In the genomic region with DNA sequence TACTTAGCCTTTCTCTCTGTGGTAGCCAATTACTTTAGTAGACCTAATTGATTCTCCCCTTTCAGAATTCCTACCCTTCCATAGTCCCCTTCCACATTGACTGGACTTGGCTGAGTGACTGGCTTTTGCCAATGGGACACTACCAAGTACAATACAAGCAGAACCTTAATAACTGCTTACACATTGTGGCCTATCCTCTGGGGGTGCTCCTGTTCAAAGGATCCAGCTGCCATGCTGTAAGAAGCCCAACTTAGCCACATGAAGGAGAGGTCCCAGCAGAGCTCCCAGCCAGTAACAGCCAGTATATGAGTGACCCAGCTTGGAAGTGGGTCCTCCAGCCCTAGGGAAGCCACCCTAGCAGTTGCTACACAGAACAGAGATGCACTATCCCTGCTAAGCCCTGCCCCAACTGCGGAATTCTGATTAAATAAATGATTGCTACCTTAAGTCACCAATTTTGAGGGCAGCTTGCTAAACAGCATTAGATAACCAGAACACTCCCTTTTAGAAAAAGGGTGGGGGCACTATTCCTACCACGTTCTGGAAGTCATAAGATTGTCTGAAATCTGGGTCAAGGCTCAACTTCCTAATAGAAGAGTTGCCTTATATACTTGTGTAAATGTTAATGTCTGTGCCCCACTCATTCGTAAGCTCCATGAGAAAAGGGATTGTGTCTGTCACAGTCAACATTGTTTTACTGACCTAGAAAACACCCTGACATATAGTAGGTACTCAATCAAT, we compare ENCODE assay signal across 27 cellular contexts.
"Had no signal": no experiment of that assay in that cellular context is flagged by ENCODE, and none has a peak within 500 bp of the region (broad histone marks: within the 10 kb centered on the region; RNA-seq: fewer than 3 reads in every experiment).

No MANE protein-coding gene starts in this region.

- H3K4me3 ChIP-seq: ascending aorta, body of pancreas, SJSA1 had no signal

- H3K27me3 Mint-ChIP-seq: activated B cell treated with CpG ODN at 0.5 μM for 24 hours; activated CD4-positive, alpha-beta T cell treated with anti-CD3 and anti-CD28 coated beads, Interleukin-2, amount 10 ng/mL, durations not matched to agents 24 days and 14 days; activated CD8-positive, alpha-beta memory T cell treated with anti-CD3 and anti-CD28 coated beads, Interleukin-2, amount 10 ng/mL, durations not matched to agents 7 days and 5 days; activated naive CD8-positive, alpha-beta T cell treated with anti-CD3 and anti-CD28 coated beads, Interleukin-2, amount 50 U/mL, for 24 hours; activated T-cell treated with anti-CD3 and anti-CD28 coated beads, Interleukin-2, amount 50 U/mL, for 24 hours; T-helper 17 cell had no signal

- H3K27ac ChIP-seq: ascending aorta, body of pancreas, SJSA1 had no signal

- H3K4me1 Mint-ChIP-seq: activated B cell treated with CpG ODN at 0.5 μM for 24 hours; activated CD4-positive, alpha-beta T cell treated with anti-CD3 and anti-CD28 coated beads, Interleukin-2, amount 10 ng/mL, durations not matched to agents 24 days and 14 days; activated CD8-positive, alpha-beta memory T cell treated with anti-CD3 and anti-CD28 coated beads, Interleukin-2, amount 10 ng/mL, durations not matched to agents 7 days and 5 days; activated naive CD8-positive, alpha-beta T cell treated with anti-CD3 and anti-CD28 coated beads, Interleukin-2, amount 50 U/mL, for 24 hours had no signal

- DNase-seq: activated B cell treated with CpG ODN at 0.5 μM for 24 hours; activated CD4-positive, alpha-beta T cell treated with anti-CD3 and anti-CD28 coated beads for 1 hour; activated CD4-positive, alpha-beta T cell treated with anti-CD3 and anti-CD28 coated beads, Interleukin-2, amount 10 ng/mL, durations not matched to agents 24 days and 14 days; activated CD4-positive, alpha-beta T cell treated with anti-CD3 and anti-CD28 coated beads, Interleukin-2, amount 50 U/mL, for 48 hours; activated CD8-positive, alpha-beta memory T cell treated with anti-CD3 and anti-CD28 coated beads, Interleukin-2, amount 10 ng/mL, durations not matched to agents 7 days and 5 days; activated effector memory CD4-positive, alpha-beta T cell treated with anti-CD3 and anti-CD28 coated beads, Interleukin-2, amount 50 U/mL, for 16 hours; activated naive CD4-positive, alpha-beta T cell treated with Interleukin-2 at 50 U/mL for 16 hours; activated naive CD8-positive, alpha-beta T cell treated with anti-CD3 and anti-CD28 coated beads, Interleukin-2, amount 50 U/mL, for 24 hours; activated T-cell treated with anti-CD3 and anti-CD28 coated beads, Interleukin-2, amount 50 U/mL, for 24 hours; amniotic stem cell; body of pancreas; central memory CD4-positive, alpha-beta T cell; Karpas-422; MM.1S; NCI-H1105 treated with DMSO at 0.1 percent for 48 hours; NCI-H146; NCI-H187 treated with DMSO at 0.1 percent for 48 hours; NCI-H2081 treated with DMSO at 0.1 percent for 48 hours; NCI-H446; NCI-H524; PC-3; SHP77; T-helper 17 cell; T-helper 9 cell had no signal

- H3K9me3 Mint-ChIP-seq: activated B cell treated with CpG ODN at 0.5 μM for 24 hours; activated CD4-positive, alpha-beta T cell treated with anti-CD3 and anti-CD28 coated beads, Interleukin-2, amount 10 ng/mL, durations not matched to agents 24 days and 14 days; activated naive CD4-positive, alpha-beta T cell treated with anti-CD3 and anti-CD28 coated beads, Interleukin-2, amount 50 U/mL, for 72 hours; activated naive CD8-positive, alpha-beta T cell treated with anti-CD3 and anti-CD28 coated beads, Interleukin-2, amount 50 U/mL, for 24 hours; activated T-cell treated with anti-CD3 and anti-CD28 coated beads, Interleukin-2, amount 50 U/mL, for 24 hours had no signal

- H3K4me1 ChIP-seq: ascending aorta, body of pancreas, SJSA1 had no signal

- H3K4me3 Mint-ChIP-seq: activated B cell treated with CpG ODN at 0.5 μM for 24 hours; activated CD4-positive, alpha-beta T cell treated with anti-CD3 and anti-CD28 coated beads, Interleukin-2, amount 10 ng/mL, durations not matched to agents 24 days and 14 days; activated CD8-positive, alpha-beta memory T cell treated with anti-CD3 and anti-CD28 coated beads, Interleukin-2, amount 10 ng/mL, durations not matched to agents 7 days and 5 days; activated naive CD8-positive, alpha-beta T cell treated with anti-CD3 and anti-CD28 coated beads, Interleukin-2, amount 50 U/mL, for 24 hours; activated T-cell treated with anti-CD3 and anti-CD28 coated beads, Interleukin-2, amount 50 U/mL, for 24 hours; T-helper 17 cell had no signal

- H3K27me3 ChIP-seq: ascending aorta, body of pancreas, SJSA1 had no signal

- ATAC-seq: activated CD8-positive, alpha-beta memory T cell treated with anti-CD3 and anti-CD28 coated beads, Interleukin-2, amount 10 ng/mL, durations not matched to agents 7 days and 5 days; activated naive CD4-positive, alpha-beta T cell treated with anti-CD3 and anti-CD28 coated beads, Interleukin-2, amount 50 U/mL, for 72 hours; activated naive CD8-positive, alpha-beta T cell treated with anti-CD3 and anti-CD28 coated beads, Interleukin-2, amount 50 U/mL, for 24 hours; body of pancreas; PC-3; T-helper 17 cell had no signal

- H3K36me3 Mint-ChIP-seq: activated CD8-positive, alpha-beta memory T cell treated with anti-CD3 and anti-CD28 coated beads, Interleukin-2, amount 10 ng/mL, durations not matched to agents 7 days and 5 days; activated naive CD4-positive, alpha-beta T cell treated with anti-CD3 and anti-CD28 coated beads, Interleukin-2, amount 50 U/mL, for 72 hours had no signal

- H3K36me3 ChIP-seq: ascending aorta, SJSA1 had no signal

- H3K9me3 ChIP-seq: ascending aorta, body of pancreas, SJSA1 had no signal

- H3K27ac Mint-ChIP-seq: activated B cell treated with CpG ODN at 0.5 μM for 24 hours; activated CD4-positive, alpha-beta T cell treated with anti-CD3 and anti-CD28 coated beads, Interleukin-2, amount 10 ng/mL, durations not matched to agents 24 days and 14 days; activated CD8-positive, alpha-beta memory T cell treated with anti-CD3 and anti-CD28 coated beads, Interleukin-2, amount 10 ng/mL, durations not matched to agents 7 days and 5 days; activated naive CD4-positive, alpha-beta T cell treated with anti-CD3 and anti-CD28 coated beads, Interleukin-2, amount 50 U/mL, for 72 hours; activated T-cell treated with anti-CD3 and anti-CD28 coated beads, Interleukin-2, amount 50 U/mL, for 24 hours; T-helper 17 cell had no signal
